ENCODE assay signal across 10 cellular contexts in the genomic region with DNA sequence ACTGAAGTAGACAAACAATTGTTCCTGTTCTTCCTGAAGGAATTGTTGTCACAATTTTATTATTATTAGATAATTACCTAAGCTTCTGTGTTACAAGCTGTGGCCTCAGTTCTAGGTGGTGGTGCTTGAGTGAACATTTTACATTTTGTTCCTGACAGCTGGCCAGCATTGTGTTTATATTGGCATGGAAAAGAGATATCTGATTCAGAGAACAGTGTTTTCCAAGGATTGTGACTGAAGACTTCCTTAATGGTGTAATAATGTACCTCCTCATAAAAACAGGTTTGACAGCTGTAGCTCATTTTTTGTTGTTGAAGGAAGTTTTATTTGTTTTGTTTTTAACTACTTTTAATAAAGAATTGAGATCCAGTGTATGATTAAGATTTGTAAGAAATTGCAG.
DNase-seq lines count a peak whose midpoint lies in the region; ATAC-seq, FAIRE-seq and TF ChIP-seq lines count a peak whose summit lies in the region.
"Had no signal": no experiment of that assay in that cellular context is flagged by ENCODE, and none has a peak within 500 bp of the region (broad histone marks: within the 10 kb centered on the region; RNA-seq: fewer than 3 reads in every experiment).

No MANE protein-coding gene starts in this region.

- in situ Hi-C loops in Panc1 (cut with HindIII; ENCODE audit: low pct_unique_long_range_greater_than_20kb, low sequenced_read_pairs) = no loop called here

- TF ChIP-seq EP300 in stomach (IDR thresholded peaks at IDR 0.05) = no peak

- no peak overlapping the region for H3K4me3 Mint-ChIP-seq in type B pancreatic cell
- H3K4me3 Mint-ChIP-seq: activated CD4-positive, alpha-beta T cell treated with anti-CD3 and anti-CD28 coated beads, Interleukin-2, amount 10 ng/mL, durations not matched to agents 7 days and 5 days had no signal

- ATAC-seq in HCT116 (no peak), Panc1 (0 out of 2 replicates have a peak, but pooled peaks have one; percentile 45)

- no peaks in the 10 kb centered on the region for H3K4me1 Mint-ChIP-seq in type B pancreatic cell (ENCODE audit: unreplicated experiment)

- no peaks in the 10 kb centered on the region for H4K20me1 ChIP-seq in HCT116 (ENCODE audit: insufficient read depth)

- H3K9me2 ChIP-seq in HCT116 (ENCODE audit: insufficient read depth) = no peaks in the 10 kb centered on the region

- no peak overlapping the region for H3K9ac ChIP-seq in HCT116 (ENCODE audit: low read length)

- no peak for DNase-seq in HCT116 (ENCODE audit: low read depth, low spot score)
- no peak for DNase-seq in Panc1 (ENCODE audit: low read depth, low spot score)
- peak in 1 of 2 donors; percentile 12 for DNase-seq in frontal cortex (ENCODE audit: low spot score in 2 of 2)
- peak; percentile 63 for DNase-seq in stomach
- no peak for DNase-seq in NOMO-1 treated with DMSO at 0.1 percent for 48 hours (lab: John Stamatoyannopoulos, UW; ENCODE audit: unreplicated experiment)
- DNase-seq in hypothalamus (lab: John Stamatoyannopoulos, UW) = no peak
- no peak for DNase-seq in activated effector memory CD4-positive, alpha-beta T cell treated with anti-CD3 and anti-CD28 coated beads, Interleukin-2, amount 50 U/mL, for 16 hours
- no peak for DNase-seq in type B pancreatic cell (ENCODE audit: extremely low spot score, unreplicated experiment)
- DNase-seq: activated CD4-positive, alpha-beta T cell treated with anti-CD3 and anti-CD28 coated beads, Interleukin-2, amount 10 ng/mL, durations not matched to agents 7 days and 5 days; head of caudate nucleus had no signal

- no peaks in the 10 kb centered on the region for H3K27me3 ChIP-seq in HCT116 (ENCODE audit: insufficient read depth, low read length)
- no peaks in the 10 kb centered on the region for H3K27me3 ChIP-seq in Panc1 (ENCODE audit: control insufficient read depth, insufficient read depth, low read length)
- H3K27me3 ChIP-seq in stomach = no peaks in the 10 kb centered on the region

- no peaks in the 10 kb centered on the region for H3K27me3 Mint-ChIP-seq in type B pancreatic cell

- no peaks in the 10 kb centered on the region for H3K9me3 Mint-ChIP-seq in type B pancreatic cell

- CTCF ChIA-PET in HCT116 (lab: Charles Lee) = interaction anchor here (0.7 to 1.4 kb wide), 2 partner anchors 205 to 355 kb away, joined by 3 read pairs; no protein-coding TSS in a partner anchor
- CTCF ChIA-PET in Panc1 (lab: Charles Lee) = interaction anchor here (0.5 kb wide), 1 partner anchor 189 kb away, joined by 3 read pairs; no protein-coding TSS in a partner anchor

- RAD21 ChIA-PET in HCT116 (lab: Charles Lee; ENCODE audit: low non-redundant PET in 1 of 2, low total read pairs in 2 of 2, uncharacterized antibody in 2 of 2, unreplicated experiment in 2 of 2) = interaction anchor here in 1 of 2 experiments (1.2 kb wide), 1 partner anchor 67 kb away, joined by 4 read pairs; no protein-coding TSS in a partner anchor

- no peaks in the 10 kb centered on the region; a peak in 1 of 4 replicates for H3K36me3 ChIP-seq in HCT116 (ENCODE audit: control insufficient read depth in 1 of 2, insufficient read depth in 2 of 2, low read length in 2 of 2)
- H3K36me3 ChIP-seq in Panc1 (ENCODE audit: control insufficient read depth, insufficient read depth, low read length) = peaks cover 3% of the 10 kb centered on the region
- peaks cover 5 to 17% (median 7%) of the 10 kb centered on the region in 4 donors for H3K36me3 ChIP-seq in stomach

- H3K4me1 ChIP-seq in HCT116 (ENCODE audit: control insufficient read depth in 1 of 2, insufficient read depth in 2 of 2, low read length in 2 of 2) (peaks cover 0 to 6% of the 10 kb centered on the region in 2 experiments; a peak in 1 of 4 replicates), Panc1 (ENCODE audit: control insufficient read depth, insufficient read depth, low read length) (peaks cover 8% of the 10 kb centered on the region), stomach (peaks cover 16 to 28% (median 25%) of the 10 kb centered on the region in 4 donors)

- TF ChIP-seq RAD21 in HCT116 (IDR thresholded peaks at IDR 0.05; ENCODE audit: low read depth) = no peak

- TF ChIP-seq CTCF in HCT116 (IDR thresholded peaks at IDR 0.05 in 2 of 3, conservative IDR thresholded peaks at IDR 0.05 in 1 of 3; ENCODE audit: borderline replicate concordance in 1 of 3, insufficient read depth in 1 of 3, low read depth in 2 of 3, low read length in 2 of 3) = no peak
- no peak for TF ChIP-seq CTCF in Panc1 (IDR thresholded peaks at IDR 0.05)
- no peak for TF ChIP-seq CTCF in stomach (IDR thresholded peaks at IDR 0.05)
- TF ChIP-seq CTCF in type B pancreatic cell (conservative IDR thresholded peaks at IDR 0.05) = no peak

- H3K27ac ChIP-seq in HCT116 (ENCODE audit: low read depth, low read length) = no peak overlapping the region
- no peak overlapping the region for H3K27ac ChIP-seq in Panc1 (ENCODE audit: low read length)
- H3K27ac ChIP-seq in stomach = peak overlapping the region in 2 of 5 donors; percentile 24 to 61

- BruUV-seq in HCT116 (replicated peaks; lab: Mats Ljungman, UMichigan) (no TSS peak), Panc1 (replicated peaks; lab: Mats Ljungman, UMichigan) (no TSS peak)

- no peaks in the 10 kb centered on the region for H3K79me2 ChIP-seq in HCT116 (ENCODE audit: insufficient read depth, low read length)

- FAIRE-seq in frontal cortex (lab: Jason Lieb, UNC) = peak; percentile 74

- no peak overlapping the region for H3K4me2 ChIP-seq in HCT116 (ENCODE audit: low read length)

- intact Hi-C loops in HCT116 (cut with micrococcal nuclease) (loop anchor here (2.0 to 5.0 kb wide), 3 partner anchors 67 to 569 kb away; no protein-coding TSS in a partner anchor), Panc1 (cut with micrococcal nuclease; ENCODE audit: unreplicated experiment) (loop anchor here (10.0 kb wide), 1 partner anchor 207 kb away; no protein-coding TSS in a partner anchor), stomach (cut with DNase I; ENCODE audit: low total_unique reads) (no loop called here)

- H3K36me3 Mint-ChIP-seq in type B pancreatic cell = peaks cover 12% of the 10 kb centered on the region

- POLR2A ChIA-PET in HCT116 (lab: Charles Lee) = no interaction called here
- POLR2A ChIA-PET in Panc1 (lab: Charles Lee) = no interaction called here

- no peak for TF ChIP-seq POLR2A in HCT116 (IDR thresholded peaks at IDR 0.05; ENCODE audit: borderline replicate concordance, extremely low read depth, insufficient read depth, insufficient read length)
- no peak for TF ChIP-seq POLR2A in stomach (IDR thresholded peaks at IDR 0.05)

- no peaks in the 10 kb centered on the region for H3K9me3 ChIP-seq in HCT116 (ENCODE audit: control insufficient read depth in 1 of 2, insufficient read depth in 1 of 2, low read depth in 1 of 2, low read length in 2 of 2)
- H3K9me3 ChIP-seq in Panc1 (ENCODE audit: control insufficient read depth, insufficient read depth, low read depth, low read length) = no peaks in the 10 kb centered on the region
- H3K9me3 ChIP-seq in stomach = no peaks in the 10 kb centered on the region

- no peak overlapping the region for H3K27ac Mint-ChIP-seq in type B pancreatic cell
- H3K27ac Mint-ChIP-seq: activated CD4-positive, alpha-beta T cell treated with anti-CD3 and anti-CD28 coated beads, Interleukin-2, amount 10 ng/mL, durations not matched to agents 7 days and 5 days had no signal

- H2AFZ ChIP-seq in HCT116 (ENCODE audit: low read depth, low read length, poor library complexity, severe bottlenecking) = no peak overlapping the region

- H3K4me3 ChIP-seq in HCT116 (replicated peaks in 1 of 2; ENCODE audit: low read depth in 1 of 2, low read length in 2 of 2) (no peak overlapping the region), Panc1 (ENCODE audit: low read depth in 2 of 2, low read length in 2 of 2) (no peak overlapping the region), stomach (no peak overlapping the region)

TF ChIP-seq in HCT116, 20 proteins besides CTCF, POLR2A, EP300 and RAD21:
- TF ChIP-seq FOSL1 (IDR thresholded peaks at IDR 0.05; ENCODE audit: low read depth) (peak; percentile 20; the same call in 1 of the 2 replicates), ZFX (IDR thresholded peaks at IDR 0.05) (no peak), SIN3A (IDR thresholded peaks at IDR 0.05; ENCODE audit: low read depth) (no peak), JUND (IDR thresholded peaks at IDR 0.05) (0 out of 2 replicates have a peak, but pooled peaks have one; percentile 9), YY1 (IDR thresholded peaks at IDR 0.05; ENCODE audit: extremely low read depth, insufficient replicate concordance, low read depth, low read length) (no peak)
- TF ChIP-seq, protein P1, sequence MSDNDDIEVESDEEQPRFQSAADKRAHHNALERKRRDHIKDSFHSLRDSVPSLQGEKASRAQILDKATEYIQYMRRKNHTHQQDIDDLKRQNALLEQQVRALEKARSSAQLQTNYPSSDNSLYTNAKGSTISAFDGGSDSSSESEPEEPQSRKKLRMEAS (IDR thresholded peaks at IDR 0.05) = no peak
